2 cellular contexts compared by ENCODE assay signal in genomic region chr2:36456227-36456788, GRCh38.
TF ChIP-seq lines count a peak whose summit lies in the region.

No MANE protein-coding gene starts in this region.

TF ChIP-seq in PFSK-1, 5 proteins besides CTCF, POLR2A, EP300 and RAD21 (continued from another document):
- TF ChIP-seq REST (IDR thresholded peaks at IDR 0.05; ENCODE audit: insufficient read depth in 1 of 2, low read depth in 2 of 2, low read length in 2 of 2) (peak in 1 of 2 experiments; percentile 49; a peak in 1 of 4 replicates), POLR2AphosphoS5 (IDR thresholded peaks at IDR 0.05; ENCODE audit: low read depth, low read length) (no peak)
TF ChIP-seq in PFSK-1: peak in this region for 2.

TF ChIP-seq in H1, 55 proteins besides CTCF, POLR2A, EP300 and RAD21 (continued from another document):
- TF ChIP-seq CHD1 (IDR thresholded peaks at IDR 0.05; ENCODE audit: low read depth, low read length) (no peak), BRCA1 (IDR thresholded peaks at IDR 0.05; ENCODE audit: low read depth, low read length) (no peak), E2F6 (IDR thresholded peaks at IDR 0.05) (no peak), KDM1A (IDR thresholded peaks at IDR 0.05; ENCODE audit: borderline replicate concordance, low read length) (no peak), SP2 (IDR thresholded peaks at IDR 0.05; ENCODE audit: low read length) (no peak)
